Comparison of ENCODE assay signal across 1 cellular context in genomic region chr12:18919826-18920511, GRCh38.
TF ChIP-seq lines count a peak whose summit lies in the region.

No MANE protein-coding gene starts in this region.

TF ChIP-seq in HepG2, 621 proteins besides CTCF, POLR2A, EP300 and RAD21 (continued from another document):
- TF ChIP-seq THAP9 (CRISPR knock-in tag; IDR thresholded peaks at IDR 0.05; ENCODE audit: borderline replicate concordance) (no peak), FOXO1 (CRISPR knock-in tag; IDR thresholded peaks at IDR 0.05) (no peak), KLF9 (CRISPR knock-in tag; IDR thresholded peaks at IDR 0.05; ENCODE audit: low read depth) (no peak), KMT2B (CRISPR knock-in tag; IDR thresholded peaks at IDR 0.05) (no peak), ZNF891 (CRISPR knock-in tag; IDR thresholded peaks at IDR 0.05) (no peak), IKZF5 (CRISPR knock-in tag; IDR thresholded peaks at IDR 0.05) (no peak), FOSL2 (CRISPR knock-in tag; IDR thresholded peaks at IDR 0.05) (no peak), ZNF138 (CRISPR knock-in tag; IDR thresholded peaks at IDR 0.05; ENCODE audit: low read depth) (no peak), POGK (CRISPR knock-in tag; conservative IDR thresholded peaks at IDR 0.05) (no peak), TFDP2 (CRISPR knock-in tag; IDR thresholded peaks at IDR 0.05) (no peak)
